Comparison of ENCODE assay signal across 9 cellular contexts in the genomic region with DNA sequence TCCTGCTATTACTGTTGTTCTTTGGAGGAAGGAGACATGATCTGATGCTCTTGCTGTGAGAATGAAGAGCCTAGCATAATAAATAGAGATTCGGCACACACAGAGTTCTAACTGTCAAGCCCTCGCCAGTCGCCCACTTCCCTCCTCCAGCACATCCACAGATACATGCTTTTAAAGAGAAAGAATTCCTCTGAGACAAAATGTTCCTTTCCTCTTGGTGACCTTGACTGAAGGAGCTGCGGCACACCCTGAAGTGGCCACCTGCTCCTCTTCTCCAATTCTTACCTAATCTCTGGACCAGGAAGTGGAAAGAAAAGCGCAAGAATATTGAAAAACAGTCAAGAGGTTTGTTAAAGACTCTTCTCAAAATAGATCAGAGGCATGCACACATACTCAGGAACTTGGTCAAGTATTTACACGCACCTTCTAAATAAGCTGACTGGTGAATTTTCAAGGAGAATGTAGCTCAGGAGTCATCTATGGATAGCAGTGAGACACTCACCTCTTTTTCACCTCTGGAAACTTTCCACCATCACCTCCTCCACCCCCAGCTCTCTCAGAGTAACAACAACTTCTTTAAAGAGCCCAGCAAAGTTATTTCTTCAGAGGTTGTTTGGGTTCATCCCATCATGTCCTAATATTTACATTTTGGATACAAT.
"Had no signal": no experiment of that assay in that cellular context is flagged by ENCODE, and none has a peak within 500 bp of the region (broad histone marks: within the 10 kb centered on the region; RNA-seq: fewer than 3 reads in every experiment).

No MANE protein-coding gene starts in this region.

- H3K9me3 ChIP-seq: tibial artery had no signal

- H3K27me3 ChIP-seq: dorsolateral prefrontal cortex, tibial artery had no signal

- H3K27ac ChIP-seq: dorsolateral prefrontal cortex, tibial artery had no signal

- H3K4me3 ChIP-seq: dorsolateral prefrontal cortex, tibial artery had no signal

- DNase-seq: activated CD4-positive, alpha-beta T cell treated with anti-CD3 and anti-CD28 coated beads, Interleukin-2, amount 50 U/mL, for 4 hours; activated CD8-positive, alpha-beta memory T cell treated with anti-CD3 and anti-CD28 coated beads, Interleukin-2, amount 10 ng/mL, durations not matched to agents 7 days and 5 days; activated effector memory CD4-positive, alpha-beta T cell treated with Interleukin-2 at 50 U/mL for 16 hours; activated T-cell treated with anti-CD3 and anti-CD28 coated beads, Interleukin-2, amount 50 U/mL, for 24 hours; dorsolateral prefrontal cortex; small intestine; tibial artery had no signal

- ATAC-seq: activated CD4-positive, CD25-positive, alpha-beta regulatory T cell treated with anti-CD3 and anti-CD28 coated beads, Interleukin-2, amount 50 U/mL, for 24 hours; activated CD8-positive, alpha-beta memory T cell treated with anti-CD3 and anti-CD28 coated beads, Interleukin-2, amount 10 ng/mL, durations not matched to agents 7 days and 5 days; esophagus mucosa had no signal
